ENCODE assay signal across 1 cellular context in the genomic region with DNA sequence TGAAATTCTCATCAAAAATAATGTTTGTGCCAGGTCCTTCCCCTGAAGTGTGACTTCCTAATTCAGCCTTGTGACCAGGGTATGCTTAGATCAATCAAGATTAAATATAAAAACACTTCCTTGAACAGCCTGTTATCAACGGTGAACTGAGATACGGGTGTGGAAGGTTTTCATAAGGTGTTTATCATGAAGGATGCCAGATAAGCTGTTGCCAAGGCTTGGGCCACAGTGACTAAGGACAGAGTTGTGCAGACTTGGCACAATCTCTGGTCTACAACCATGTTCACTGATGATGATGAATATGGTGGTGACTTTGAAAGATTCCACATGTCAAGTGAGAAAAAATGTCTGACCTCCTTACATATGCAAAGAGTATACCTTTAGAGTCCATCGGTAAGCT.
TF ChIP-seq lines count a peak whose summit lies in the region.

No MANE protein-coding gene starts in this region.

TF ChIP-seq in GM23338, 12 proteins besides CTCF, POLR2A, EP300 and RAD21 (continued from another document):
- TF ChIP-seq, protein P1, sequence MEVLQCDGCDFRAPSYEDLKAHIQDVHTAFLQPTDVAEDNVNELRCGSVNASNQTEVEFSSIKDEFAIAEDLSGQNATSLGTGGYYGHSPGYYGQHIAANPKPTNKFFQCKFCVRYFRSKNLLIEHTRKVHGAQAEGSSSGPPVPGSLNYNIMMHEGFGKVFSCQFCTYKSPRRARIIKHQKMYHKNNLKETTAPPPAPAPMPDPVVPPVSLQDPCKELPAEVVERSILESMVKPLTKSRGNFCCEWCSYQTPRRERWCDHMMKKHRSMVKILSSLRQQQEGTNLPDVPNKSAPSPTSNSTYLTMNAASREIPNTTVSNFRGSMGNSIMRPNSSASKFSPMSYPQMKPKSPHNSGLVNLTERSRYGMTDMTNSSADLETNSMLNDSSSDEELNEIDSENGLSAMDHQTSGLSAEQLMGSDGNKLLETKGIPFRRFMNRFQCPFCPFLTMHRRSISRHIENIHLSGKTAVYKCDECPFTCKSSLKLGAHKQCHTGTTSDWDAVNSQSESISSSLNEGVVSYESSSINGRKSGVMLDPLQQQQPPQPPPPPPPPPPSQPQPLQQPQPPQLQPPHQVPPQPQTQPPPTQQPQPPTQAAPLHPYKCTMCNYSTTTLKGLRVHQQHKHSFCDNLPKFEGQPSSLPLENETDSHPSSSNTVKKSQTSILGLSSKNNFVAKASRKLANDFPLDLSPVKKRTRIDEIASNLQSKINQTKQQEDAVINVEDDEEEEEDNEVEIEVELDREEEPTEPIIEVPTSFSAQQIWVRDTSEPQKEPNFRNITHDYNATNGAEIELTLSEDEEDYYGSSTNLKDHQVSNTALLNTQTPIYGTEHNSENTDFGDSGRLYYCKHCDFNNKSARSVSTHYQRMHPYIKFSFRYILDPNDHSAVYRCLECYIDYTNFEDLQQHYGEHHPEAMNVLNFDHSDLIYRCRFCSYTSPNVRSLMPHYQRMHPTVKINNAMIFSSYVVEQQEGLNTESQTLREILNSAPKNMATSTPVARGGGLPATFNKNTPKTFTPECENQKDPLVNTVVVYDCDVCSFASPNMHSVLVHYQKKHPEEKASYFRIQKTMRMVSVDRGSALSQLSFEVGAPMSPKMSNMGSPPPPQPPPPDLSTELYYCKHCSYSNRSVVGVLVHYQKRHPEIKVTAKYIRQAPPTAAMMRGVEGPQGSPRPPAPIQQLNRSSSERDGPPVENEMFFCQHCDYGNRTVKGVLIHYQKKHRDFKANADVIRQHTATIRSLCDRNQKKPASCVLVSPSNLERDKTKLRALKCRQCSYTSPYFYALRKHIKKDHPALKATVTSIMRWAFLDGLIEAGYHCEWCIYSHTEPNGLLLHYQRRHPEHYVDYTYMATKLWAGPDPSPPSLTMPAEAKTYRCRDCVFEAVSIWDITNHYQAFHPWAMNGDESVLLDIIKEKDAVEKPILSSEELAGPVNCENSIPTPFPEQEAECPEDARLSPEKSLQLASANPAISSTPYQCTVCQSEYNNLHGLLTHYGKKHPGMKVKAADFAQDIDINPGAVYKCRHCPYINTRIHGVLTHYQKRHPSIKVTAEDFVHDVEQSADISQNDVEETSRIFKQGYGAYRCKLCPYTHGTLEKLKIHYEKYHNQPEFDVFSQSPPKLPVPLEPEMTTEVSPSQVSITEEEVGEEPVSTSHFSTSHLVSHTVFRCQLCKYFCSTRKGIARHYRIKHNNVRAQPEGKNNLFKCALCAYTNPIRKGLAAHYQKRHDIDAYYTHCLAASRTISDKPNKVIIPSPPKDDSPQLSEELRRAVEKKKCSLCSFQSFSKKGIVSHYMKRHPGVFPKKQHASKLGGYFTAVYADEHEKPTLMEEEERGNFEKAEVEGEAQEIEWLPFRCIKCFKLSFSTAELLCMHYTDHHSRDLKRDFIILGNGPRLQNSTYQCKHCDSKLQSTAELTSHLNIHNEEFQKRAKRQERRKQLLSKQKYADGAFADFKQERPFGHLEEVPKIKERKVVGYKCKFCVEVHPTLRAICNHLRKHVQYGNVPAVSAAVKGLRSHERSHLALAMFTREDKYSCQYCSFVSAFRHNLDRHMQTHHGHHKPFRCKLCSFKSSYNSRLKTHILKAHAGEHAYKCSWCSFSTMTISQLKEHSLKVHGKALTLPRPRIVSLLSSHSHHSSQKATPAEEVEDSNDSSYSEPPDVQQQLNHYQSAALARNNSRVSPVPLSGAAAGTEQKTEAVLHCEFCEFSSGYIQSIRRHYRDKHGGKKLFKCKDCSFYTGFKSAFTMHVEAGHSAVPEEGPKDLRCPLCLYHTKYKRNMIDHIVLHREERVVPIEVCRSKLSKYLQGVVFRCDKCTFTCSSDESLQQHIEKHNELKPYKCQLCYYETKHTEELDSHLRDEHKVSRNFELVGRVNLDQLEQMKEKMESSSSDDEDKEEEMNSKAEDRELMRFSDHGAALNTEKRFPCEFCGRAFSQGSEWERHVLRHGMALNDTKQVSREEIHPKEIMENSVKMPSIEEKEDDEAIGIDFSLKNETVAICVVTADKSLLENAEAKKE (CRISPR knock-in tag; IDR thresholded peaks at IDR 0.05): no peak
TF ChIP-seq in GM23338: peak in this region for 0.
